Comparison of ENCODE assay signal across 8 cellular contexts in the genomic region with DNA sequence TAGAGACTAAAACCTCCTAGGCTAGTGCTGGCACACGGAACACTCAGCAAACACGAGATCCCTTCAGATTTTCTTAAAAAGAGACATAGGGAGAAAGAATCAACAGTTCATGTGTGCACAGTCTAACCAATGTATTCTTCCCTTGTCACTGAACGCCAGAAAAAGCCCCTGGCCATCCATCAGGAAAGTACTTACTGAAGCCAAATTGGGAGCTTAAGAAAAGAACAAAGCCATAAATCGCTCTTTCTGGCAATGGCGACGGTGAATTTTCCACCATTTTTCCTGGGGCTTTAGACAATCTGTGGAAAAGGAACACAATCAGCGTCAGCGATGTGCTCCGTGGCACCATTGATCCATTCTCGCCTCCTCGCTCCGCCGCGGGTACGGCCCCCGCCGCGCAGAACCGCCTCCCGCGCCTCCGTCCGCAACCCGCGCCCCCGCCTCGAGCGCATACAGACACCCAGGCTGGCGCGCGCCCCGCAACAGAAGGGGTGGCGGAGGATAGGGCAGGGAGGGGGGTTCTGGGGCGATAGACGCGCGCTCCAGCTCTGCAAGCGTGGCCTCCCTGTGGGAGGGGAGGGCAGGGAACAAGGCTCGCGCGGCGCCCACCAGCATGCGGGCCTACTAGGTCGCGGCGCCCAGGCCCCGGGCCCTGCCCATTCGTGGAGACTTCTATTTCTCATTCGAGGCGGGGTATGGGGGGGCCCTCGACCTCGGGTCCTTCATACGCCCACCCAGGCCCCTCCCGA. TPM values are rescaled to one million over a fixed set of nuclear protein-coding genes. Genes with fewer than 3 reads are reported as not detected.
DNase-seq lines count a peak whose midpoint lies in the region; ATAC-seq and TF ChIP-seq lines count a peak whose summit lies in the region.

No MANE protein-coding gene starts in this region.

- H3K9me2 ChIP-seq in PC-9 (ENCODE audit: insufficient read depth) = no peaks in the 10 kb centered on the region

- POLR2A ChIA-PET in PC-9 (lab: Charles Lee; ENCODE audit: unreplicated experiment) = interaction anchor here (0.7 kb wide), 1 partner anchor 17 kb away, joined by 3 read pairs; no protein-coding TSS in a partner anchor

- H3K9me3 ChIP-seq in PC-9 (ENCODE audit: insufficient read depth, low read depth) = no peaks in the 10 kb centered on the region

- CTCF ChIA-PET in PC-9 (lab: Charles Lee) = no interaction called here

- H2AFZ ChIP-seq in PC-9 = peak overlapping the region; percentile 91

- H3K79me2 ChIP-seq in PC-9 (ENCODE audit: low read depth) = peaks cover 58% of the 10 kb centered on the region

- H3K4me3 ChIP-seq in HL-60 (replicated peaks; ENCODE audit: insufficient read depth, low read length) = peak overlapping the region; percentile 56
- H3K4me3 ChIP-seq in PC-9 = peak overlapping the region; percentile 70

- intact Hi-C loops in PC-9 (cut with micrococcal nuclease; ENCODE audit: unreplicated experiment) (loop anchor here (2.0 to 5.0 kb wide), 2 partner anchors 64 to 195 kb away; a partner anchor contains a TSS), left cardiac atrium (cut with DNase I) (no loop called here)

- DNase-seq in DMS 273 (lab: John Stamatoyannopoulos, UW; ENCODE audit: unreplicated experiment) (peak; percentile 93), HL-60 (ENCODE audit: low read depth in 1 of 2, low spot score in 1 of 2) (peak in 1 of 2 experiments; percentile 61), PC-9 (peak in 1 of 2 experiments; percentile 50), amniotic stem cell (lab: John Stamatoyannopoulos, UW) (peak; percentile 66), left cardiac atrium (peak; percentile 87), pons (ENCODE audit: low spot score) (peak; percentile 88), UCSD-AML1 (lab: John Stamatoyannopoulos, UW; ENCODE audit: unreplicated experiment) (no peak)

- no peaks in the 10 kb centered on the region for H3K36me3 ChIP-seq in PC-9 (ENCODE audit: low read depth)

- H3F3A ChIP-seq in PC-9 (ENCODE audit: insufficient read depth, low read depth) = 0 out of 2 replicates have a peak, but pooled peaks cover 3% of the 10 kb centered on the region

- no peaks in the 10 kb centered on the region; the same call in 1 of the 2 replicates for H4K20me1 ChIP-seq in PC-9 (ENCODE audit: insufficient read depth)

- no TSS peak for BruUV-seq in PC-9 (replicated peaks; lab: Mats Ljungman, UMichigan)

- TF ChIP-seq CTCF in HL-60 (IDR thresholded peaks at IDR 0.05; ENCODE audit: insufficient read depth, low read length) = no peak
- no peak for TF ChIP-seq CTCF in PC-9 (conservative IDR thresholded peaks at IDR 0.05)

- H3K27ac ChIP-seq in HL-60 (replicated peaks) (peak overlapping the region; percentile 98), PC-9 (peak overlapping the region; percentile 84)

- H3K4me2 ChIP-seq in PC-9 = peak overlapping the region; percentile 87

- ATAC-seq in GM21367 (IDR thresholded peaks at IDR 0.05; ENCODE audit: unreplicated experiment) = peak; percentile 30
- ATAC-seq in left cardiac atrium = peak; percentile 72 to 91

- peaks cover 17% of the 10 kb centered on the region for H3K4me1 ChIP-seq in PC-9 (replicated peaks; ENCODE audit: insufficient read depth)

- H3K27me3 ChIP-seq in HL-60 (ENCODE audit: insufficient read depth, poor library complexity, severe bottlenecking) (no peaks in the 10 kb centered on the region), PC-9 (ENCODE audit: insufficient read depth, low read depth) (no peaks in the 10 kb centered on the region)

RNA-seq across cellular contexts. Expression of a gene that starts 0.5 kb away (rescaled TPM):
- total RNA-seq in PC-9 (2021) (10.1 and 20.9 TPM in 2 replicates), left cardiac atrium (10 to 100 TPM; 32.1 to 33.2 TPM)

RNA-seq across cellular contexts. Expression of a gene that starts 0.6 kb away (rescaled TPM):
- total RNA-seq in PC-9 (2021) = 77.6 and 84.9 TPM in 2 replicates
- total RNA-seq in left cardiac atrium = 10 to 100 TPM; 68.2 to 74.4 TPM
